ENCODE assay signal across 20 cellular contexts in genomic region chr20:59788196-59788735, GRCh38.
"Had no signal": no experiment of that assay in that cellular context is flagged by ENCODE, and none has a peak within 500 bp of the region (broad histone marks: within the 10 kb centered on the region; RNA-seq: fewer than 3 reads in every experiment).

No MANE protein-coding gene starts in this region.

- H3K4me3 Mint-ChIP-seq: activated naive CD8-positive, alpha-beta T cell treated with anti-CD3 and anti-CD28 coated beads, Interleukin-2, amount 50 U/mL, for 24 hours; activated T-helper 1 cell treated with anti-CD3 and anti-CD28 coated beads, Interleukin-12 subunit alpha, Interleukin-12 subunit beta, Interleukin-2, Interleukin-4 antibody, amounts not matched to agents 30 ng/mL and 10 ng/mL and 1 ng/mL, durations not matched to agents 14 hours and 24 hours and 36 hours; dendritic cell treated with granulocyte-macrophage colony-stimulating factor and Interleukin-4, amounts not matched to agents 40 ng/mL and 50 ng/mL, for 4 days; immature natural killer cell; natural killer cell treated with Interleukin-12 subunit alpha and Interleukin-12 subunit beta and Interleukin-15 and Interleukin-18, amount 100 ng/mL, for 72 hours; stimulated activated effector memory CD8-positive, alpha-beta T cell treated with anti-CD3 and anti-CD28 coated beads, Interleukin-12 subunit alpha, Interleukin-12 subunit beta, amount 100 ng/mL, for 72 hours; stimulated activated naive CD8-positive, alpha-beta T cell treated with anti-CD3 and anti-CD28 coated beads, Interleukin-15, amount 100 ng/mL, for 72 hours had no signal

- DNase-seq: activated CD4-positive, alpha-beta T cell treated with anti-CD3 and anti-CD28 coated beads for 1 hour; activated gamma-delta T cell; activated naive CD4-positive, alpha-beta T cell treated with anti-CD3 and anti-CD28 coated beads, Interleukin-2, amount 50 U/mL, for 16 hours; activated naive CD8-positive, alpha-beta T cell treated with anti-CD3 and anti-CD28 coated beads, Interleukin-2, amount 50 U/mL, for 24 hours; effector CD8-positive, alpha-beta T cell; immature natural killer cell; kidney glomerular epithelial cell; left ventricle myocardium inferior; midbrain; small intestine; stimulated activated naive CD8-positive, alpha-beta T cell treated with anti-CD3 and anti-CD28 coated beads, Interleukin-15, amount 100 ng/mL, for 72 hours; transverse colon; uterus had no signal

- H3K27me3 ChIP-seq: transverse colon, uterus had no signal

- H3K27ac Mint-ChIP-seq: activated naive CD8-positive, alpha-beta T cell treated with anti-CD3 and anti-CD28 coated beads, Interleukin-2, amount 50 U/mL, for 24 hours; activated T-helper 1 cell treated with anti-CD3 and anti-CD28 coated beads, Interleukin-12 subunit alpha, Interleukin-12 subunit beta, Interleukin-2, Interleukin-4 antibody, amounts not matched to agents 30 ng/mL and 10 ng/mL and 1 ng/mL, durations not matched to agents 14 hours and 24 hours and 36 hours; dendritic cell treated with granulocyte-macrophage colony-stimulating factor and Interleukin-4, amounts not matched to agents 40 ng/mL and 50 ng/mL, for 4 days; immature natural killer cell; natural killer cell treated with Interleukin-12 subunit alpha and Interleukin-12 subunit beta and Interleukin-15 and Interleukin-18, amount 100 ng/mL, for 72 hours; stimulated activated effector memory CD8-positive, alpha-beta T cell treated with anti-CD3 and anti-CD28 coated beads, Interleukin-12 subunit alpha, Interleukin-12 subunit beta, amount 100 ng/mL, for 72 hours; stimulated activated naive CD8-positive, alpha-beta T cell treated with anti-CD3 and anti-CD28 coated beads, Interleukin-15, amount 100 ng/mL, for 72 hours had no signal

- H3K4me3 ChIP-seq: hepatocyte, left ventricle myocardium inferior, transverse colon, uterus had no signal

- H3K27ac ChIP-seq: hepatocyte, left ventricle myocardium inferior, parathyroid adenoma, transverse colon, uterus had no signal

- H3K36me3 Mint-ChIP-seq: immature natural killer cell; natural killer cell treated with Interleukin-12 subunit alpha and Interleukin-12 subunit beta and Interleukin-15 and Interleukin-18, amount 100 ng/mL, for 72 hours; stimulated activated effector memory CD8-positive, alpha-beta T cell treated with anti-CD3 and anti-CD28 coated beads, Interleukin-12 subunit alpha, Interleukin-12 subunit beta, amount 100 ng/mL, for 72 hours had no signal

- H3K4me1 ChIP-seq: left ventricle myocardium inferior, parathyroid adenoma, transverse colon, uterus had no signal

- H3K9me3 Mint-ChIP-seq: activated naive CD8-positive, alpha-beta T cell treated with anti-CD3 and anti-CD28 coated beads, Interleukin-2, amount 50 U/mL, for 24 hours; activated T-helper 1 cell treated with anti-CD3 and anti-CD28 coated beads, Interleukin-12 subunit alpha, Interleukin-12 subunit beta, Interleukin-2, Interleukin-4 antibody, amounts not matched to agents 30 ng/mL and 10 ng/mL and 1 ng/mL, durations not matched to agents 14 hours and 24 hours and 36 hours; natural killer cell treated with Interleukin-12 subunit alpha and Interleukin-12 subunit beta and Interleukin-15 and Interleukin-18, amount 100 ng/mL, for 72 hours; stimulated activated naive CD8-positive, alpha-beta T cell treated with anti-CD3 and anti-CD28 coated beads, Interleukin-15, amount 100 ng/mL, for 72 hours had no signal

- H3K9me3 ChIP-seq: uterus had no signal

- H3K4me1 Mint-ChIP-seq: activated naive CD8-positive, alpha-beta T cell treated with anti-CD3 and anti-CD28 coated beads, Interleukin-2, amount 50 U/mL, for 24 hours; immature natural killer cell; stimulated activated effector memory CD8-positive, alpha-beta T cell treated with anti-CD3 and anti-CD28 coated beads, Interleukin-12 subunit alpha, Interleukin-12 subunit beta, amount 100 ng/mL, for 72 hours; stimulated activated naive CD8-positive, alpha-beta T cell treated with anti-CD3 and anti-CD28 coated beads, Interleukin-15, amount 100 ng/mL, for 72 hours had no signal

- H3K36me3 ChIP-seq: left ventricle myocardium inferior, transverse colon, uterus had no signal

- ATAC-seq: activated naive CD8-positive, alpha-beta T cell treated with anti-CD3 and anti-CD28 coated beads, Interleukin-2, amount 50 U/mL, for 24 hours; natural killer cell treated with Interleukin-12 subunit alpha and Interleukin-12 subunit beta and Interleukin-15 and Interleukin-18, amount 100 ng/mL, for 72 hours; sciatic nerve; stimulated activated effector memory CD8-positive, alpha-beta T cell treated with anti-CD3 and anti-CD28 coated beads, Interleukin-12 subunit alpha, Interleukin-12 subunit beta, amount 100 ng/mL, for 72 hours; stimulated activated naive CD8-positive, alpha-beta T cell treated with anti-CD3 and anti-CD28 coated beads, Interleukin-15, amount 100 ng/mL, for 72 hours had no signal
